ENCODE assay signal across 1 cellular context in genomic region chr1:155000725-155001437, GRCh38.
A peak's percentile ranks its signal among the peaks of the same experiment; 100 is the strongest.
TF ChIP-seq lines count a peak whose summit lies in the region.

No MANE protein-coding gene starts in this region.

TF ChIP-seq in HepG2, 621 proteins besides CTCF, POLR2A, EP300 and RAD21 (continued from another document and continues in another):
- TF ChIP-seq SNAPC4 (CRISPR knock-in tag; IDR thresholded peaks at IDR 0.05) (0 out of 2 replicates have a peak, but pooled peaks have one; percentile 53), POLR2G (IDR thresholded peaks at IDR 0.05; ENCODE audit: low read depth, low read length) (peak; percentile 81), MTA1 (CRISPR knock-in tag; IDR thresholded peaks at IDR 0.05; ENCODE audit: borderline replicate concordance) (peak; percentile 68; the same call in 1 of the 2 replicates), KAT2B (IDR thresholded peaks at IDR 0.05; ENCODE audit: borderline replicate concordance, low read depth, low read length) (no peak), MTF1 (CRISPR knock-in tag; IDR thresholded peaks at IDR 0.05) (no peak), ATRX (CRISPR knock-in tag; IDR thresholded peaks at IDR 0.05; ENCODE audit: borderline replicate concordance) (no peak), ZBTB2 (CRISPR knock-in tag; IDR thresholded peaks at IDR 0.05; ENCODE audit: low read depth) (peak; percentile 67; the same call in 1 of the 2 replicates), SETDB1 (CRISPR knock-in tag; IDR thresholded peaks at IDR 0.05; ENCODE audit: borderline replicate concordance) (no peak), IKZF4 (CRISPR knock-in tag; IDR thresholded peaks at IDR 0.05; ENCODE audit: borderline replicate concordance, low read depth, not compliant biosample characterization) (peak; percentile 42), BHLHE40 (IDR thresholded peaks at IDR 0.05; ENCODE audit: low read length) (0 out of 2 replicates have a peak, but pooled peaks have one; percentile 3), THRA (CRISPR knock-in tag; IDR thresholded peaks at IDR 0.05; ENCODE audit: borderline replicate concordance) (peak; percentile 99), SOX5 (CRISPR knock-in tag; IDR thresholded peaks at IDR 0.05; ENCODE audit: borderline replicate concordance) (peak; percentile 67; the same call in 1 of the 2 replicates), ZNF180 (CRISPR knock-in tag; IDR thresholded peaks at IDR 0.05; ENCODE audit: borderline replicate concordance, low read depth) (no peak), CBX2 (IDR thresholded peaks at IDR 0.05; ENCODE audit: low read depth, low read length) (no peak), CBX2 (CRISPR knock-in tag; IDR thresholded peaks at IDR 0.05; ENCODE audit: low read depth) (no peak; the same call in 1 of the 2 replicates), BRD4 (CRISPR knock-in tag; IDR thresholded peaks at IDR 0.05) (no peak), CHD2 (IDR thresholded peaks at IDR 0.05; ENCODE audit: low read depth, low read length) (peak; percentile 42; the same call in 1 of the 2 replicates), ZNF337 (CRISPR knock-in tag; IDR thresholded peaks at IDR 0.05; ENCODE audit: borderline replicate concordance, low read depth) (no peak), ZNF589 (CRISPR knock-in tag; conservative IDR thresholded peaks at IDR 0.05) (peak; percentile 64; the same call in 1 of the 2 replicates), ZNF367 (CRISPR knock-in tag; IDR thresholded peaks at IDR 0.05; ENCODE audit: borderline replicate concordance) (0 out of 2 replicates have a peak, but pooled peaks have one; percentile 12), KDM5A (IDR thresholded peaks at IDR 0.05; ENCODE audit: borderline replicate concordance, low read length) (peak; percentile 14; the same call in 1 of the 2 replicates), ZNF614 (CRISPR knock-in tag; IDR thresholded peaks at IDR 0.05; ENCODE audit: borderline replicate concordance) (peak; percentile 85; the same call in 1 of the 2 replicates), ARID2 (CRISPR knock-in tag; IDR thresholded peaks at IDR 0.05; ENCODE audit: borderline replicate concordance) (peak; percentile 83; the same call in 1 of the 2 replicates), ZBTB42 (CRISPR knock-in tag; IDR thresholded peaks at IDR 0.05) (no peak), ZNF24 (IDR thresholded peaks at IDR 0.05) (peak; percentile 68), THAP11 (CRISPR knock-in tag; IDR thresholded peaks at IDR 0.05) (peak; percentile 67), ZNF282 (IDR thresholded peaks at IDR 0.05; ENCODE audit: partially characterized antibody) (no peak), HOXA7 (CRISPR knock-in tag; IDR thresholded peaks at IDR 0.05) (no peak), HNRNPLL (IDR thresholded peaks at IDR 0.05; ENCODE audit: low read depth, low read length, poor library complexity, severe bottlenecking) (peak; percentile 72), THAP7 (CRISPR knock-in tag; IDR thresholded peaks at IDR 0.05) (no peak), ZFY (CRISPR knock-in tag; IDR thresholded peaks at IDR 0.05) (peak; percentile 70), CBFB (CRISPR knock-in tag; IDR thresholded peaks at IDR 0.05) (peak; percentile 73; the same call in 1 of the 2 replicates), NKX3-1 (CRISPR knock-in tag; IDR thresholded peaks at IDR 0.05) (no peak), ZNF580 (CRISPR knock-in tag; IDR thresholded peaks at IDR 0.05; ENCODE audit: borderline replicate concordance, low read depth) (0 out of 2 replicates have a peak, but pooled peaks have one; percentile 78), ATF7 (IDR thresholded peaks at IDR 0.05) (no peak), ATF7 (CRISPR knock-in tag; IDR thresholded peaks at IDR 0.05) (0 out of 2 replicates have a peak, but pooled peaks have one; percentile 55), KIAA2018 (CRISPR knock-in tag; IDR thresholded peaks at IDR 0.05; ENCODE audit: borderline replicate concordance) (no peak), GTF3A (CRISPR knock-in tag; conservative IDR thresholded peaks at IDR 0.05) (0 out of 2 replicates have a peak, but pooled peaks have one; percentile 47), ATF5 (CRISPR knock-in tag; IDR thresholded peaks at IDR 0.05; ENCODE audit: low read depth) (peak; percentile 10; the same call in 1 of the 2 replicates), ZNF563 (CRISPR knock-in tag; IDR thresholded peaks at IDR 0.05) (no peak; the same call in 1 of the 2 replicates), GATAD2A (CRISPR knock-in tag; IDR thresholded peaks at IDR 0.05) (peak; percentile 77), SKI (IDR thresholded peaks at IDR 0.05; ENCODE audit: partially characterized antibody) (peak; percentile 94), AGO2 (optimal IDR thresholded peaks at IDR 0.05; ENCODE audit: low read depth, low read length) (peak; percentile 96), HNF1B (CRISPR knock-in tag; IDR thresholded peaks at IDR 0.05) (peak; percentile 71), ISL2 (CRISPR knock-in tag; IDR thresholded peaks at IDR 0.05) (peak; percentile 76; the same call in 1 of the 2 replicates)
